In genomic region chr5:155136451-155136850, GRCh38 we compare ENCODE assay signal across 31 cellular contexts.
"Had no signal": no experiment of that assay in that cellular context is flagged by ENCODE, and none has a peak within 500 bp of the region (broad histone marks: within the 10 kb centered on the region; RNA-seq: fewer than 3 reads in every experiment).

No MANE protein-coding gene starts in this region.

- DNase-seq: activated CD4-positive, alpha-beta memory T cell treated with anti-CD3 and anti-CD28 coated beads for 36 hours; activated CD4-positive, alpha-beta T cell treated with anti-CD3 and anti-CD28 coated beads for 36 hours; activated CD4-positive, alpha-beta T cell treated with anti-CD3 and anti-CD28 coated beads, Interleukin-2, amount 10 ng/mL, durations not matched to agents 24 days and 14 days; activated CD4-positive, CD25-positive, alpha-beta regulatory T cell; activated CD4-positive, CD25-positive, alpha-beta regulatory T cell treated with anti-CD3 and anti-CD28 coated beads, Interleukin-2, amount 50 U/mL, for 72 hours; activated CD8-positive, alpha-beta memory T cell treated with anti-CD3 and anti-CD28 coated beads, Interleukin-2, amount 10 ng/mL, durations not matched to agents 7 days and 5 days; activated CD8-positive, alpha-beta memory T cell treated with anti-CD3 and anti-CD28 coated beads, Interleukin-2, amount 50 U/mL, for 4 hours; activated CD8-positive, alpha-beta T cell treated with anti-CD3 and anti-CD28 coated beads, Interleukin-2, amount 10 ng/mL, durations not matched to agents 7 days and 5 days; activated effector memory CD4-positive, alpha-beta T cell treated with anti-CD3 and anti-CD28 coated beads, Interleukin-2, amount 50 U/mL, for 16 hours; activated naive CD4-positive, alpha-beta T cell treated with anti-CD3 and anti-CD28 coated beads for 36 hours; activated naive CD8-positive, alpha-beta T cell treated with anti-CD3 and anti-CD28 coated beads for 36 hours; activated T-cell treated with anti-CD3 and anti-CD28 coated beads, Interleukin-2, amount 50 U/mL, for 1 hour; activated T-cell treated with anti-CD3 and anti-CD28 coated beads, Interleukin-2, amount 50 U/mL, for 48 hours; cortex of kidney; dermis blood vessel endothelial cell; effector CD4-positive, alpha-beta T cell; effector memory CD8-positive, alpha-beta T cell; esophagus squamous epithelium; SW 1271; T-cell; T1000 had no signal

- H3K27ac Mint-ChIP-seq: activated CD4-positive, alpha-beta memory T cell treated with anti-CD3 and anti-CD28 coated beads for 36 hours; activated CD4-positive, alpha-beta T cell treated with anti-CD3 and anti-CD28 coated beads for 36 hours; activated CD4-positive, alpha-beta T cell treated with anti-CD3 and anti-CD28 coated beads, Interleukin-2, amount 10 ng/mL, durations not matched to agents 24 days and 14 days; activated CD8-positive, alpha-beta memory T cell treated with anti-CD3 and anti-CD28 coated beads, Interleukin-2, amount 10 ng/mL, durations not matched to agents 7 days and 5 days; activated CD8-positive, alpha-beta T cell treated with anti-CD3 and anti-CD28 coated beads, Interleukin-2, amount 10 ng/mL, durations not matched to agents 7 days and 5 days; activated naive CD4-positive, alpha-beta T cell treated with anti-CD3 and anti-CD28 coated beads for 36 hours; activated naive CD4-positive, alpha-beta T cell treated with anti-CD3 and anti-CD28 coated beads, Interleukin-2, amount 50 U/mL, for 24 hours; activated naive CD8-positive, alpha-beta T cell treated with anti-CD3 and anti-CD28 coated beads for 36 hours; activated T-helper 1 cell treated with anti-CD3 and anti-CD28 coated beads, Interleukin-12 subunit alpha, Interleukin-12 subunit beta, Interleukin-2, Interleukin-4 antibody, amounts not matched to agents 30 ng/mL and 10 ng/mL and 1 ng/mL, durations not matched to agents 14 hours and 24 hours and 36 hours; activated T-helper 2 cell treated with anti-CD3 and anti-CD28 coated beads, Interferon-gamma antibody, Interleukin-2, Interleukin-4, amounts not matched to agents 10 μg/mL and 5 μg/mL and 100 μg/mL, durations not matched to agents 14 hours and 24 hours and 36 hours; brain; effector memory CD8-positive, alpha-beta T cell; T-cell; T-helper 1 cell treated with Interleukin-12 subunit alpha and Interleukin-12 subunit beta and Interleukin-4 antibody, amounts not matched to agents 30 μg/mL and 1 μg/mL, for 36 hours; T-helper 2 cell treated with Interferon-gamma antibody and Interleukin-4, amounts not matched to agents 5 μg/mL and 100 μg/mL, for 36 hours had no signal

- H3K9me3 ChIP-seq: ascending aorta, breast epithelium, esophagus squamous epithelium, gastroesophageal sphincter had no signal

- H3K27me3 ChIP-seq: ascending aorta, breast epithelium, gastroesophageal sphincter had no signal

- H3K36me3 Mint-ChIP-seq: activated CD4-positive, alpha-beta memory T cell treated with anti-CD3 and anti-CD28 coated beads for 36 hours; activated CD8-positive, alpha-beta memory T cell treated with anti-CD3 and anti-CD28 coated beads, Interleukin-2, amount 10 ng/mL, durations not matched to agents 7 days and 5 days; activated naive CD4-positive, alpha-beta T cell treated with anti-CD3 and anti-CD28 coated beads, Interleukin-2, amount 50 U/mL, for 24 hours; activated naive CD8-positive, alpha-beta T cell treated with anti-CD3 and anti-CD28 coated beads for 36 hours; brain; T-cell had no signal

- H3K4me3 ChIP-seq: ascending aorta, breast epithelium, esophagus squamous epithelium, gastroesophageal sphincter had no signal

- H3K4me1 ChIP-seq: ascending aorta, breast epithelium had no signal

- H3K4me3 Mint-ChIP-seq: activated CD4-positive, alpha-beta memory T cell treated with anti-CD3 and anti-CD28 coated beads for 36 hours; activated CD4-positive, alpha-beta T cell treated with anti-CD3 and anti-CD28 coated beads for 36 hours; activated CD4-positive, alpha-beta T cell treated with anti-CD3 and anti-CD28 coated beads, Interleukin-2, amount 10 ng/mL, durations not matched to agents 24 days and 14 days; activated CD8-positive, alpha-beta memory T cell treated with anti-CD3 and anti-CD28 coated beads, Interleukin-2, amount 10 ng/mL, durations not matched to agents 7 days and 5 days; activated CD8-positive, alpha-beta T cell treated with anti-CD3 and anti-CD28 coated beads, Interleukin-2, amount 10 ng/mL, durations not matched to agents 7 days and 5 days; activated naive CD4-positive, alpha-beta T cell treated with anti-CD3 and anti-CD28 coated beads for 36 hours; activated naive CD4-positive, alpha-beta T cell treated with anti-CD3 and anti-CD28 coated beads, Interleukin-2, amount 50 U/mL, for 24 hours; activated naive CD8-positive, alpha-beta T cell treated with anti-CD3 and anti-CD28 coated beads for 36 hours; activated T-helper 1 cell treated with anti-CD3 and anti-CD28 coated beads, Interleukin-12 subunit alpha, Interleukin-12 subunit beta, Interleukin-2, Interleukin-4 antibody, amounts not matched to agents 30 ng/mL and 10 ng/mL and 1 ng/mL, durations not matched to agents 14 hours and 24 hours and 36 hours; brain; effector memory CD8-positive, alpha-beta T cell; T-cell; T-helper 1 cell treated with Interleukin-12 subunit alpha and Interleukin-12 subunit beta and Interleukin-4 antibody, amounts not matched to agents 30 μg/mL and 1 μg/mL, for 36 hours; T-helper 2 cell treated with Interferon-gamma antibody and Interleukin-4, amounts not matched to agents 5 μg/mL and 100 μg/mL, for 36 hours had no signal

- H3K27ac ChIP-seq: ascending aorta, breast epithelium, epithelial cell of prostate, esophagus squamous epithelium, gastroesophageal sphincter had no signal

- H3K4me1 Mint-ChIP-seq: activated CD4-positive, alpha-beta T cell treated with anti-CD3 and anti-CD28 coated beads for 36 hours; activated CD4-positive, alpha-beta T cell treated with anti-CD3 and anti-CD28 coated beads, Interleukin-2, amount 10 ng/mL, durations not matched to agents 24 days and 14 days; activated CD8-positive, alpha-beta memory T cell treated with anti-CD3 and anti-CD28 coated beads, Interleukin-2, amount 10 ng/mL, durations not matched to agents 7 days and 5 days; activated naive CD4-positive, alpha-beta T cell treated with anti-CD3 and anti-CD28 coated beads, Interleukin-2, amount 50 U/mL, for 24 hours; activated naive CD8-positive, alpha-beta T cell treated with anti-CD3 and anti-CD28 coated beads for 36 hours; T-cell had no signal

- H3K9me3 Mint-ChIP-seq: activated CD4-positive, alpha-beta memory T cell treated with anti-CD3 and anti-CD28 coated beads for 36 hours; activated CD4-positive, alpha-beta T cell treated with anti-CD3 and anti-CD28 coated beads, Interleukin-2, amount 10 ng/mL, durations not matched to agents 24 days and 14 days; activated naive CD4-positive, alpha-beta T cell treated with anti-CD3 and anti-CD28 coated beads for 36 hours; activated naive CD4-positive, alpha-beta T cell treated with anti-CD3 and anti-CD28 coated beads, Interleukin-2, amount 50 U/mL, for 24 hours; activated naive CD8-positive, alpha-beta T cell treated with anti-CD3 and anti-CD28 coated beads for 36 hours; activated T-helper 1 cell treated with anti-CD3 and anti-CD28 coated beads, Interleukin-12 subunit alpha, Interleukin-12 subunit beta, Interleukin-2, Interleukin-4 antibody, amounts not matched to agents 30 ng/mL and 10 ng/mL and 1 ng/mL, durations not matched to agents 14 hours and 24 hours and 36 hours; activated T-helper 2 cell treated with anti-CD3 and anti-CD28 coated beads, Interferon-gamma antibody, Interleukin-2, Interleukin-4, amounts not matched to agents 10 μg/mL and 5 μg/mL and 100 μg/mL, durations not matched to agents 14 hours and 24 hours and 36 hours; effector memory CD8-positive, alpha-beta T cell; T-cell; T-helper 1 cell treated with Interleukin-12 subunit alpha and Interleukin-12 subunit beta and Interleukin-4 antibody, amounts not matched to agents 30 μg/mL and 1 μg/mL, for 36 hours; T-helper 2 cell treated with Interferon-gamma antibody and Interleukin-4, amounts not matched to agents 5 μg/mL and 100 μg/mL, for 36 hours had no signal

- ATAC-seq: activated CD4-positive, alpha-beta T cell treated with anti-CD3 and anti-CD28 coated beads for 36 hours; activated CD8-positive, alpha-beta memory T cell treated with anti-CD3 and anti-CD28 coated beads, Interleukin-2, amount 10 ng/mL, durations not matched to agents 7 days and 5 days; activated CD8-positive, alpha-beta T cell treated with anti-CD3 and anti-CD28 coated beads, Interleukin-2, amount 10 ng/mL, durations not matched to agents 7 days and 5 days; effector memory CD8-positive, alpha-beta T cell; gastroesophageal sphincter; T-cell had no signal

- H3K36me3 ChIP-seq: ascending aorta, breast epithelium, esophagus squamous epithelium, gastroesophageal sphincter had no signal
